In the genomic region with DNA sequence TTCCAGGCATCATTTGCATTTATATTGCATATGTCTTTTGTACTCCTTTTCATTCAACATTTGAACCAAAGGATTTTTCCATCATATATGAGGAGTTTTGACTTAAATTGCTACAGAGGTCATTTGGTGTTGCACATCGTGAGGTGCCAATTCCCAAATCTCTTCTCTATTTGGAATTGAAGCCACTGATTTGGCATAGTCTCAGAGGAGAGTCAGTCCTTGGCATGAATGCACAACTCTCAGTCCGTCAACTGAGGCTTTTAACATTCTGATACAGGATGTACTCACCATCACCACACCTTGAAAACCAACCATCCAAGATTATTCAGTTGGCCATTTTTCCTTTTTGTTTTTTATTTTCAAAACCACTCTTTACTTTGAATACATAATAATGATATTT, we compare ENCODE assay signal across 23 cellular contexts. TPM values are rescaled to one million over a fixed set of nuclear protein-coding genes. Genes with fewer than 3 reads are reported as not detected.
"Had no signal": no experiment of that assay in that cellular context is flagged by ENCODE, and none has a peak within 500 bp of the region (broad histone marks: within the 10 kb centered on the region; RNA-seq: fewer than 3 reads in every experiment).

No MANE protein-coding gene starts in this region.

- H3K36me3 ChIP-seq: neutrophil, right lobe of liver, sigmoid colon, stomach, thoracic aorta, thyroid gland, tibial nerve, upper lobe of left lung had no signal

- H3K4me1 ChIP-seq: parathyroid adenoma, psoas muscle, right lobe of liver, stomach, thyroid gland, tibial nerve, upper lobe of left lung had no signal

- H3K27me3 ChIP-seq: neutrophil, right lobe of liver, stomach, thyroid gland, tibial nerve, upper lobe of left lung had no signal

- H3K27ac ChIP-seq: neutrophil, parathyroid adenoma, psoas muscle, right lobe of liver, sigmoid colon, stomach, thoracic aorta, thyroid gland, tibial nerve, upper lobe of left lung had no signal

- H2AFZ ChIP-seq: parathyroid adenoma had no signal

- DNase-seq: naive thymus-derived CD4-positive, alpha-beta T cell; natural killer cell; nephron progenitor cell; nucleus accumbens; posterior cingulate gyrus; psoas muscle; right cardiac atrium; right lobe of liver; sigmoid colon; stimulated activated CD4-positive, alpha-beta T cell treated with anti-CD3 and anti-CD28 coated beads, Interleukin-15, amount 100 ng/mL, for 24 hours; stimulated activated CD4-positive, alpha-beta T cell treated with anti-CD3 and anti-CD28 coated beads, Interleukin-2, amount 100 ng/mL, for 24 hours; stimulated activated CD4-positive, alpha-beta T cell treated with anti-CD3 and anti-CD28 coated beads, Interleukin-2, amount 100 ng/mL, for 48 hours; stimulated activated CD4-positive, alpha-beta T cell treated with anti-CD3 and anti-CD28 coated beads, Interleukin-4, amount 100 ng/mL, for 24 hours; stimulated activated naive B cell treated with anti-CD40 and anti-IgM and Interleukin-4, amounts not matched to agents 10 μg/mL and 1 μg/mL and 100 μg/mL, for 72 hours; stimulated activated naive CD4-positive, alpha-beta T cell treated with Interleukin-2 at 50 U/mL for 16 hours; stomach; thyroid gland; trophoblast cell; upper lobe of left lung had no signal

- H3K9me3 ChIP-seq: neutrophil, psoas muscle, right lobe of liver, sigmoid colon, stomach, thoracic aorta, thyroid gland, tibial nerve, upper lobe of left lung had no signal

- H3K4me3 ChIP-seq: psoas muscle, right lobe of liver, sigmoid colon, stomach, thoracic aorta, thyroid gland, tibial nerve, upper lobe of left lung had no signal

- H3K79me2 ChIP-seq: parathyroid adenoma had no signal

RNA-seq across cellular contexts. Expression of a gene that starts 31.1 kb away (rescaled TPM):
- total RNA-seq: naive thymus-derived CD4-positive, alpha-beta T cell; natural killer cell; psoas muscle; right lobe of liver had no signal
- polyA plus RNA-seq: naive thymus-derived CD4-positive, alpha-beta T cell had no signal
